ENCODE assay signal across 8 cellular contexts in genomic region chr10:97572214-97572989, GRCh38.
A peak's percentile ranks its signal among the peaks of the same experiment; 100 is the strongest.
DNase-seq lines count a peak whose midpoint lies in the region; ATAC-seq and TF ChIP-seq lines count a peak whose summit lies in the region.

ANKRD2 (plus strand) TSS chr10:97572779; CDS start chr10:97572789, 10 bp downstream.

- no peaks in the 10 kb centered on the region for H3K79me2 ChIP-seq in DND-41 (ENCODE audit: insufficient read depth, low read length)

- no peaks in the 10 kb centered on the region for H3K36me3 ChIP-seq in DND-41 (ENCODE audit: insufficient read depth, low read length)

- H3K27me3 ChIP-seq in DND-41 (ENCODE audit: insufficient read depth, low read length, poor library complexity) = no peaks in the 10 kb centered on the region

- no peak within 1 kb of the TSS for H3K4me2 ChIP-seq in DND-41 (ENCODE audit: insufficient read depth, low read length)

- ATAC-seq in DND-41 (ENCODE audit: insufficient read depth, low read depth) = peak; percentile 95

- CTCF ChIA-PET in HEK293T (lab: Yijun Ruan, JAX) = interaction anchor here (0.5 to 1.9 kb wide), 16 partner anchors 8 to 243 kb away, joined by 3 to 10 read pairs (median 3); partner anchors contain the start of gene HOGA1

- H3K4me1 ChIP-seq in DND-41 (ENCODE audit: insufficient read depth, low read length) = no peaks in the 10 kb centered on the region

- POLR2A ChIA-PET in HEK293T (lab: Yijun Ruan, JAX) = no interaction called here

- H4K20me1 ChIP-seq in DND-41 (ENCODE audit: insufficient read depth, low read length) = no peaks in the 10 kb centered on the region

- H3K27ac ChIP-seq in DND-41 (ENCODE audit: low read length) = no peak within 1 kb of the TSS

- DNase-seq in DND-41 (peak; percentile 69), HEK293T (ENCODE audit: extremely low spot score) (peak; percentile 86), NCI-H774 (lab: John Stamatoyannopoulos, UW) (peak; percentile 11), epidermal melanocyte (ENCODE audit: insufficient read length, low spot score) (peak; percentile 76), middle frontal gyrus (ENCODE audit: extremely low spot score, low spot score) (peak; percentile 71), 8988T (no peak)
- peak; percentile 7 to 15 for DNase-seq in activated CD8-positive, alpha-beta memory T cell treated with anti-CD3 and anti-CD28 coated beads for 4 hours (ENCODE audit: low read depth in 2 of 2)
- peak; percentile 11 to 17 for DNase-seq in stimulated activated CD8-positive, alpha-beta memory T cell treated with anti-CD3 and anti-CD28 coated beads, Interleukin-7, amount 100 ng/mL, for 1 hour (ENCODE audit: low read depth in 2 of 2)

- H3K9me3 ChIP-seq in DND-41 (ENCODE audit: insufficient read depth, low read length, severe bottlenecking) = no peaks in the 10 kb centered on the region

- no peak within 1 kb of the TSS for H3K4me3 ChIP-seq in DND-41 (ENCODE audit: low read depth in 1 of 2, low read length in 2 of 2)

- peak; percentile 94 for TF ChIP-seq CTCF in DND-41 (IDR thresholded peaks at IDR 0.05; ENCODE audit: borderline replicate concordance, extremely low read depth, low read length, poor library complexity, severe bottlenecking)

- H3K9ac ChIP-seq in DND-41 (ENCODE audit: low read depth, low read length) = 0 out of 2 replicates have a peak within 1 kb of the TSS, but pooled peaks have one; percentile 3

- H2AFZ ChIP-seq in DND-41 (ENCODE audit: low read depth, low read length) = peak within 1 kb of the TSS; percentile 75

TF ChIP-seq in HEK293T, 16 proteins besides CTCF, POLR2A, EP300 and RAD21:
- TF ChIP-seq LEF1 (IDR thresholded peaks at IDR 0.05; ENCODE audit: borderline replicate concordance) (no peak), SP1 (IDR thresholded peaks at IDR 0.05) (no peak), CTBP1 (IDR thresholded peaks at IDR 0.05; ENCODE audit: borderline replicate concordance) (no peak), ARNT (IDR thresholded peaks at IDR 0.05) (no peak), BHLHE40 (IDR thresholded peaks at IDR 0.05; ENCODE audit: borderline replicate concordance) (no peak), FOXA1 (IDR thresholded peaks at IDR 0.05) (no peak), SUZ12 (IDR thresholded peaks at IDR 0.05) (no peak), FOXM1 (IDR thresholded peaks at IDR 0.05; ENCODE audit: borderline replicate concordance) (no peak)
